Comparison of ENCODE assay signal across 1 cellular context in genomic region chr3:52299815-52300611, GRCh38.
TF ChIP-seq lines count a peak whose summit lies in the region.

No MANE protein-coding gene starts in this region.

TF ChIP-seq in GM12878, 131 proteins besides CTCF, POLR2A, EP300 and RAD21 (continues in another document):
- TF ChIP-seq CBFB (IDR thresholded peaks at IDR 0.05; ENCODE audit: low read depth) (no peak), ZZZ3 (IDR thresholded peaks at IDR 0.05; ENCODE audit: control insufficient read depth, insufficient read length, low read depth) (no peak), RB1 (IDR thresholded peaks at IDR 0.05; ENCODE audit: borderline replicate concordance) (0 out of 2 replicates have a peak, but pooled peaks have one; percentile 21), POLR2AphosphoS5 (IDR thresholded peaks at IDR 0.05; ENCODE audit: low read length) (0 out of 2 replicates have a peak, but pooled peaks have one; percentile 30), GATAD2B (conservative IDR thresholded peaks at IDR 0.05; ENCODE audit: low read depth) (peak; percentile 37; the same call in 1 of the 2 replicates), NR2F1 (conservative IDR thresholded peaks at IDR 0.05) (peak; percentile 55), SMAD5 (IDR thresholded peaks at IDR 0.05; ENCODE audit: low read depth) (no peak), NFXL1 (IDR thresholded peaks at IDR 0.05; ENCODE audit: borderline replicate concordance) (no peak), MTA2 (IDR thresholded peaks at IDR 0.05; ENCODE audit: low read depth) (peak; percentile 43; the same call in 1 of the 2 replicates), BHLHE40 (IDR thresholded peaks at IDR 0.05; ENCODE audit: borderline replicate concordance in 1 of 2, low read depth in 2 of 2, low read length in 1 of 2) (peak in 1 of 2 experiments; percentile 60; a peak in 2 of 4 replicates), NRF1 (conservative IDR thresholded peaks at IDR 0.05; ENCODE audit: low read depth, low read length) (no peak), SMC3 (IDR thresholded peaks at IDR 0.05; ENCODE audit: borderline replicate concordance, low read length) (peak; percentile 21; the same call in 1 of the 2 replicates), SUPT20H (IDR thresholded peaks at IDR 0.05; ENCODE audit: borderline replicate concordance, control insufficient read depth, low read depth, low read length) (no peak), EED (IDR thresholded peaks at IDR 0.05; ENCODE audit: low read depth) (peak; percentile 32; the same call in 1 of the 2 replicates), IKZF1 (conservative IDR thresholded peaks at IDR 0.05) (peak; percentile 79), ZNF24 (IDR thresholded peaks at IDR 0.05) (0 out of 2 replicates have a peak, but pooled peaks have one; percentile 45), FOXK2 (IDR thresholded peaks at IDR 0.05) (no peak), ESRRA (IDR thresholded peaks at IDR 0.05; ENCODE audit: low read length) (no peak), ZBTB11 (CRISPR knock-in tag; IDR thresholded peaks at IDR 0.05) (no peak), SUZ12 (IDR thresholded peaks at IDR 0.05; ENCODE audit: unreplicated experiment) (no peak), ZNF384 (IDR thresholded peaks at IDR 0.05; ENCODE audit: borderline replicate concordance, low read depth, low read length) (peak; percentile 16; the same call in 1 of the 2 replicates), ZNF687 (IDR thresholded peaks at IDR 0.05) (peak; percentile 18; the same call in 1 of the 2 replicates), DPF2 (IDR thresholded peaks at IDR 0.05) (peak; percentile 52), TARDBP (IDR thresholded peaks at IDR 0.05; ENCODE audit: borderline replicate concordance) (no peak), SMARCA5 (IDR thresholded peaks at IDR 0.05) (no peak), CREM (IDR thresholded peaks at IDR 0.05; ENCODE audit: low read depth) (no peak), PBX3 (IDR thresholded peaks at IDR 0.05; ENCODE audit: insufficient replicate concordance, low read depth, low read length) (no peak), SKIL (IDR thresholded peaks at IDR 0.05; ENCODE audit: low read depth, poor library complexity, severe bottlenecking) (no peak), IRF4 (IDR thresholded peaks at IDR 0.05; ENCODE audit: low read depth, low read length) (no peak), CHD2 (IDR thresholded peaks at IDR 0.05; ENCODE audit: borderline replicate concordance, low read depth, low read length) (peak; percentile 22; the same call in 1 of the 2 replicates), ZNF217 (IDR thresholded peaks at IDR 0.05) (no peak)
- TF ChIP-seq, protein P1, sequence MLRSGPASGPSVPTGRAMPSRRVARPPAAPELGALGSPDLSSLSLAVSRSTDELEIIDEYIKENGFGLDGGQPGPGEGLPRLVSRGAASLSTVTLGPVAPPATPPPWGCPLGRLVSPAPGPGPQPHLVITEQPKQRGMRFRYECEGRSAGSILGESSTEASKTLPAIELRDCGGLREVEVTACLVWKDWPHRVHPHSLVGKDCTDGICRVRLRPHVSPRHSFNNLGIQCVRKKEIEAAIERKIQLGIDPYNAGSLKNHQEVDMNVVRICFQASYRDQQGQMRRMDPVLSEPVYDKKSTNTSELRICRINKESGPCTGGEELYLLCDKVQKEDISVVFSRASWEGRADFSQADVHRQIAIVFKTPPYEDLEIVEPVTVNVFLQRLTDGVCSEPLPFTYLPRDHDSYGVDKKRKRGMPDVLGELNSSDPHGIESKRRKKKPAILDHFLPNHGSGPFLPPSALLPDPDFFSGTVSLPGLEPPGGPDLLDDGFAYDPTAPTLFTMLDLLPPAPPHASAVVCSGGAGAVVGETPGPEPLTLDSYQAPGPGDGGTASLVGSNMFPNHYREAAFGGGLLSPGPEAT (IDR thresholded peaks at IDR 0.05; ENCODE audit: low read depth): peak; percentile 64; the same call in 1 of the 2 replicates
- TF ChIP-seq, protein P2, sequence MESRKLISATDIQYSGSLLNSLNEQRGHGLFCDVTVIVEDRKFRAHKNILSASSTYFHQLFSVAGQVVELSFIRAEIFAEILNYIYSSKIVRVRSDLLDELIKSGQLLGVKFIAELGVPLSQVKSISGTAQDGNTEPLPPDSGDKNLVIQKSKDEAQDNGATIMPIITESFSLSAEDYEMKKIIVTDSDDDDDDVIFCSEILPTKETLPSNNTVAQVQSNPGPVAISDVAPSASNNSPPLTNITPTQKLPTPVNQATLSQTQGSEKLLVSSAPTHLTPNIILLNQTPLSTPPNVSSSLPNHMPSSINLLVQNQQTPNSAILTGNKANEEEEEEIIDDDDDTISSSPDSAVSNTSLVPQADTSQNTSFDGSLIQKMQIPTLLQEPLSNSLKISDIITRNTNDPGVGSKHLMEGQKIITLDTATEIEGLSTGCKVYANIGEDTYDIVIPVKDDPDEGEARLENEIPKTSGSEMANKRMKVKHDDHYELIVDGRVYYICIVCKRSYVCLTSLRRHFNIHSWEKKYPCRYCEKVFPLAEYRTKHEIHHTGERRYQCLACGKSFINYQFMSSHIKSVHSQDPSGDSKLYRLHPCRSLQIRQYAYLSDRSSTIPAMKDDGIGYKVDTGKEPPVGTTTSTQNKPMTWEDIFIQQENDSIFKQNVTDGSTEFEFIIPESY (IDR thresholded peaks at IDR 0.05): no peak
- TF ChIP-seq, protein P3, sequence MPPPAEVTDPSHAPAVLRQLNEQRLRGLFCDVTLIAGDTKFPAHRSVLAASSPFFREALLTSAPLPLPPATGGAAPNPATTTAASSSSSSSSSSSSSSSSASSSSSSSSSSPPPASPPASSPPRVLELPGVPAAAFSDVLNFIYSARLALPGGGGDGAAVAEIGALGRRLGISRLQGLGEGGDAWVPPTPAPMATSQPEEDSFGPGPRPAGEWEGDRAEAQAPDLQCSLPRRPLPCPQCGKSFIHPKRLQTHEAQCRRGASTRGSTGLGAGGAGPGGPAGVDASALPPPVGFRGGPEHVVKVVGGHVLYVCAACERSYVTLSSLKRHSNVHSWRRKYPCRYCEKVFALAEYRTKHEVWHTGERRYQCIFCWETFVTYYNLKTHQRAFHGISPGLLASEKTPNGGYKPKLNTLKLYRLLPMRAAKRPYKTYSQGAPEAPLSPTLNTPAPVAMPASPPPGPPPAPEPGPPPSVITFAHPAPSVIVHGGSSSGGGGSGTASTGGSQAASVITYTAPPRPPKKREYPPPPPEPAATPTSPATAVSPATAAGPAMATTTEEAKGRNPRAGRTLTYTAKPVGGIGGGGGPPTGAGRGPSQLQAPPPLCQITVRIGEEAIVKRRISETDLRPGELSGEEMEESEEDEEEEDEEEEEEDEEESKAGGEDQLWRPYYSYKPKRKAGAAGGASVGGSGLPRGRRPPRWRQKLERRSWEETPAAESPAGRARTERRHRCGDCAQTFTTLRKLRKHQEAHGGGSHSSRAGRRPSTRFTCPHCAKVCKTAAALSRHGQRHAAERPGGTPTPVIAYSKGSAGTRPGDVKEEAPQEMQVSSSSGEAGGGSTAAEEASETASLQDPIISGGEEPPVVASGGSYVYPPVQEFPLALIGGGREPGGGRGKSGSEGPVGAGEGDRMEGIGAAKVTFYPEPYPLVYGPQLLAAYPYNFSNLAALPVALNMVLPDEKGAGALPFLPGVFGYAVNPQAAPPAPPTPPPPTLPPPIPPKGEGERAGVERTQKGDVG (CRISPR knock-in tag; IDR thresholded peaks at IDR 0.05): no peak
- TF ChIP-seq, protein P4, sequence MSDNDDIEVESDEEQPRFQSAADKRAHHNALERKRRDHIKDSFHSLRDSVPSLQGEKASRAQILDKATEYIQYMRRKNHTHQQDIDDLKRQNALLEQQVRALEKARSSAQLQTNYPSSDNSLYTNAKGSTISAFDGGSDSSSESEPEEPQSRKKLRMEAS (IDR thresholded peaks at IDR 0.05; ENCODE audit: low read depth, low read length): no peak
- TF ChIP-seq, protein P5, sequence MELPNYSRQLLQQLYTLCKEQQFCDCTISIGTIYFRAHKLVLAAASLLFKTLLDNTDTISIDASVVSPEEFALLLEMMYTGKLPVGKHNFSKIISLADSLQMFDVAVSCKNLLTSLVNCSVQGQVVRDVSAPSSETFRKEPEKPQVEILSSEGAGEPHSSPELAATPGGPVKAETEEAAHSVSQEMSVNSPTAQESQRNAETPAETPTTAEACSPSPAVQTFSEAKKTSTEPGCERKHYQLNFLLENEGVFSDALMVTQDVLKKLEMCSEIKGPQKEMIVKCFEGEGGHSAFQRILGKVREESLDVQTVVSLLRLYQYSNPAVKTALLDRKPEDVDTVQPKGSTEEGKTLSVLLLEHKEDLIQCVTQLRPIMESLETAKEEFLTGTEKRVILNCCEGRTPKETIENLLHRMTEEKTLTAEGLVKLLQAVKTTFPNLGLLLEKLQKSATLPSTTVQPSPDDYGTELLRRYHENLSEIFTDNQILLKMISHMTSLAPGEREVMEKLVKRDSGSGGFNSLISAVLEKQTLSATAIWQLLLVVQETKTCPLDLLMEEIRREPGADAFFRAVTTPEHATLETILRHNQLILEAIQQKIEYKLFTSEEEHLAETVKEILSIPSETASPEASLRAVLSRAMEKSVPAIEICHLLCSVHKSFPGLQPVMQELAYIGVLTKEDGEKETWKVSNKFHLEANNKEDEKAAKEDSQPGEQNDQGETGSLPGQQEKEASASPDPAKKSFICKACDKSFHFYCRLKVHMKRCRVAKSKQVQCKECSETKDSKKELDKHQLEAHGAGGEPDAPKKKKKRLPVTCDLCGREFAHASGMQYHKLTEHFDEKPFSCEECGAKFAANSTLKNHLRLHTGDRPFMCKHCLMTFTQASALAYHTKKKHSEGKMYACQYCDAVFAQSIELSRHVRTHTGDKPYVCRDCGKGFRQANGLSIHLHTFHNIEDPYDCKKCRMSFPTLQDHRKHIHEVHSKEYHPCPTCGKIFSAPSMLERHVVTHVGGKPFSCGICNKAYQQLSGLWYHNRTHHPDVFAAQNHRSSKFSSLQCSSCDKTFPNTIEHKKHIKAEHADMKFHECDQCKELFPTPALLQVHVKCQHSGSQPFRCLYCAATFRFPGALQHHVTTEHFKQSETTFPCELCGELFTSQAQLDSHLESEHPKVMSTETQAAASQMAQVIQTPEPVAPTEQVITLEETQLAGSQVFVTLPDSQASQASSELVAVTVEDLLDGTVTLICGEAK (IDR thresholded peaks at IDR 0.05; ENCODE audit: borderline replicate concordance): no peak
